27 cellular contexts compared by ENCODE assay signal in genomic region chr4:174635732-174636131, GRCh38.
"Had no signal": no experiment of that assay in that cellular context is flagged by ENCODE, and none has a peak within 500 bp of the region (broad histone marks: within the 10 kb centered on the region; RNA-seq: fewer than 3 reads in every experiment).

No MANE protein-coding gene starts in this region.

- H3K4me1 ChIP-seq: suprapubic skin, testis, thyroid gland, tibial artery, upper lobe of right lung, vagina had no signal

- H3K27ac ChIP-seq: stomach, suprapubic skin, testis, thoracic aorta, thyroid gland, tibial artery, tibial nerve, transverse colon, upper lobe of left lung, upper lobe of right lung, uterus, vagina had no signal

- ATAC-seq: stimulated activated effector memory CD8-positive, alpha-beta T cell treated with anti-CD3 and anti-CD28 coated beads, Interleukin-12 subunit alpha, Interleukin-12 subunit beta, amount 100 ng/mL, for 72 hours; stimulated activated memory B cell treated with anti-CD40 and anti-IgM and Interleukin-4, amounts not matched to agents 10 μg/mL and 1 μg/mL and 100 μg/mL, for 72 hours; stimulated activated naive B cell treated with anti-CD40 and anti-IgM and Interleukin-4, amounts not matched to agents 10 μg/mL and 1 μg/mL and 100 μg/mL, for 72 hours; stimulated activated naive CD8-positive, alpha-beta T cell treated with anti-CD3 and anti-CD28 coated beads, Interleukin-15, amount 100 ng/mL, for 72 hours; stimulated activated naive CD8-positive, alpha-beta T cell treated with anti-CD3 and anti-CD28 coated beads, Interleukin-15, Interleukin-2, amounts not matched to agents 100 U/mL and 50 U/mL, for 24 hours; upper lobe of right lung had no signal

- H3K4me3 ChIP-seq: stomach, suprapubic skin, testis, thoracic aorta, thyroid gland, tibial artery, tibial nerve, transverse colon, upper lobe of left lung, upper lobe of right lung, uterus, vagina had no signal

- DNase-seq: stimulated activated CD4-positive, alpha-beta T cell treated with anti-CD3 and anti-CD28 coated beads, Interleukin-2, amount 100 ng/mL, for 48 hours; stimulated activated CD4-positive, alpha-beta T cell treated with anti-CD3 and anti-CD28 coated beads, Interleukin-4, amount 100 ng/mL, for 1 hour; stimulated activated CD4-positive, alpha-beta T cell treated with anti-CD3 and anti-CD28 coated beads, Interleukin-4, amount 100 ng/mL, for 24 hours; stimulated activated CD4-positive, alpha-beta T cell treated with anti-CD3 and anti-CD28 coated beads, Interleukin-4, amount 100 ng/mL, for 4 hours; stimulated activated CD8-positive, alpha-beta memory T cell treated with anti-CD3 and anti-CD28 coated beads, Interleukin-4, amount 100 ng/mL, for 48 hours; stimulated activated naive B cell treated with anti-CD40 and anti-IgM and Interleukin-4, amounts not matched to agents 10 μg/mL and 1 μg/mL and 100 μg/mL, for 72 hours; stimulated activated naive CD4-positive, alpha-beta T cell; stimulated activated naive CD4-positive, alpha-beta T cell treated with Interleukin-2 at 50 U/mL for 16 hours; stimulated activated naive CD8-positive, alpha-beta T cell treated with anti-CD3 and anti-CD28 coated beads, Interleukin-15, amount 100 ng/mL, for 72 hours; stimulated activated naive CD8-positive, alpha-beta T cell treated with anti-CD3 and anti-CD28 coated beads, Interleukin-15, Interleukin-2, amounts not matched to agents 100 U/mL and 50 U/mL, for 24 hours; stomach; substantia nigra; testis; thyroid gland; tibial artery; transverse colon; trophoblast cell; upper lobe of left lung; upper lobe of right lung; uterus had no signal

- H3K27me3 ChIP-seq: stomach, suprapubic skin, testis, thyroid gland, tibial artery, tibial nerve, transverse colon, upper lobe of left lung, upper lobe of right lung, uterus, vagina had no signal

- H3K9me3 ChIP-seq: stomach, suprapubic skin, testis, thoracic aorta, thyroid gland, tibial artery, tibial nerve, transverse colon, upper lobe of left lung, upper lobe of right lung, uterus, vagina had no signal

- FAIRE-seq: urothelium cell line had no signal

- H3K36me3 ChIP-seq: stomach, suprapubic skin, thoracic aorta, thyroid gland, tibial artery, tibial nerve, transverse colon, upper lobe of left lung, upper lobe of right lung, uterus, vagina had no signal
